17 cellular contexts compared by ENCODE assay signal in the genomic region with DNA sequence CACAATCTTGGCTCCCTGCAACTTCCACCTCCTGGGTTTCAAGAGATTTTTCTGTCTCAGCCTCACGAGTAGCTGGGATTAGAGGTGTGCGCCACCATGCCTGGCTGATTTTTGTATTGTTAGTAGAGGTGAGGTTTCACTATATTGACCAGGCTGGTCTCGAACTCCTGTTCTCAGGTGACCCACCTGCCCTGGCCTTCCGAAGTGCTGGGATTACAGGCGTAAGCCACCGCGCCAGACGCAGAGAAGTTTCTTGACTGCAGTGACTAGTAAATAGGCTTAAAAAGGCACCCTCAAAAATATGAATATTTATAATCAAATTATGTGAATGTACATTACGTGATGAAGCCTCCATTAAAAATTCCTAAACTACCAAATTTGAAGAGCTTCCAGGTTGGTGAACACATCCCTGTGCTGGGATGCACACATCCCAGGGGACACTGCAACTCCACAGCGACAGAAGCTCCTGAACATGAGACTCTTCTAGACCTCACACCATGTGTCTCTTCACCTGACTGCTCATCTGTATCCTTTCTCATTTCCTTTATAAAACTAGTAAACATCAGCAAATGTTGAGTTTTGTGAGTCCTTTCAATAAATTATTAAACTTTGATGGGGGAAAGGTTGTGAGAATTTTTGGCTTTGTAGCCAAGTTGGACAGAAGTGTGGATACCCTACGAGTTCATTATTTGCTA.
DNase-seq lines count a peak whose midpoint lies in the region; ATAC-seq and TF ChIP-seq lines count a peak whose summit lies in the region.
"Had no signal": no experiment of that assay in that cellular context is flagged by ENCODE, and none has a peak within 500 bp of the region (broad histone marks: within the 10 kb centered on the region; RNA-seq: fewer than 3 reads in every experiment).

No MANE protein-coding gene starts in this region.

- no peaks in the 10 kb centered on the region for H3K4me1 ChIP-seq in PC-9 (replicated peaks; ENCODE audit: insufficient read depth)
- no peaks in the 10 kb centered on the region for H3K4me1 ChIP-seq in tibial nerve
- H3K4me1 ChIP-seq: lower lobe of right lung had no signal

- H3K9me2 ChIP-seq in PC-9 (ENCODE audit: insufficient read depth) = no peaks in the 10 kb centered on the region

- TF ChIP-seq POLR2A in tibial nerve (IDR thresholded peaks at IDR 0.05) = no peak

- H3K4me3 ChIP-seq in PC-9 (no peak overlapping the region), tibial nerve (no peak overlapping the region)
- H3K4me3 ChIP-seq: lower lobe of right lung had no signal

- CTCF ChIA-PET in PC-9 (lab: Charles Lee) = no interaction called here

- H3K4me2 ChIP-seq in PC-9 = no peak overlapping the region

- H3K36me3 Mint-ChIP-seq in activated T-cell treated with anti-CD3 and anti-CD28 coated beads, Interleukin-2, amount 50 U/mL, for 24 hours (ENCODE audit: low read depth) = no peaks in the 10 kb centered on the region
- H3K36me3 Mint-ChIP-seq: activated CD4-positive, alpha-beta memory T cell treated with anti-CD3 and anti-CD28 coated beads for 36 hours; CD4-positive, CD25-positive, alpha-beta regulatory T cell had no signal

- POLR2A ChIA-PET in PC-9 (lab: Charles Lee; ENCODE audit: unreplicated experiment) = no interaction called here

- peak; percentile 89 for ATAC-seq in GM18907 (IDR thresholded peaks at IDR 0.05; ENCODE audit: unreplicated experiment)
- ATAC-seq in GM21528 (IDR thresholded peaks at IDR 0.05; ENCODE audit: low FRiP score, unreplicated experiment) = peak; percentile 71
- peak; percentile 65 for ATAC-seq in HG03025 (IDR thresholded peaks at IDR 0.05; ENCODE audit: low FRiP score, unreplicated experiment)
- ATAC-seq in HG03575 (IDR thresholded peaks at IDR 0.05; ENCODE audit: extremely low read depth, insufficient number of reproducible peaks, low FRiP score, unreplicated experiment) = peak; percentile 72
- ATAC-seq: lower lobe of right lung had no signal

- H4K20me1 ChIP-seq in PC-9 (ENCODE audit: insufficient read depth) = no peaks in the 10 kb centered on the region

- no peak overlapping the region for H3K27ac Mint-ChIP-seq in activated T-cell treated with anti-CD3 and anti-CD28 coated beads, Interleukin-2, amount 50 U/mL, for 24 hours
- H3K27ac Mint-ChIP-seq: activated CD4-positive, alpha-beta memory T cell treated with anti-CD3 and anti-CD28 coated beads for 36 hours; activated naive CD4-positive, alpha-beta T cell treated with anti-CD3 and anti-CD28 coated beads for 36 hours; CD4-positive, CD25-positive, alpha-beta regulatory T cell had no signal

- no peaks in the 10 kb centered on the region for H3K36me3 ChIP-seq in PC-9 (ENCODE audit: low read depth)
- H3K36me3 ChIP-seq in tibial nerve = no peaks in the 10 kb centered on the region
- H3K36me3 ChIP-seq: lower lobe of right lung had no signal

- H2AFZ ChIP-seq in PC-9 = no peak overlapping the region

- no peaks in the 10 kb centered on the region for H3K9me3 Mint-ChIP-seq in activated T-cell treated with anti-CD3 and anti-CD28 coated beads, Interleukin-2, amount 50 U/mL, for 24 hours
- H3K9me3 Mint-ChIP-seq: activated CD4-positive, alpha-beta memory T cell treated with anti-CD3 and anti-CD28 coated beads for 36 hours; activated naive CD4-positive, alpha-beta T cell treated with anti-CD3 and anti-CD28 coated beads for 36 hours had no signal

- no peaks in the 10 kb centered on the region for H3K27me3 Mint-ChIP-seq in activated T-cell treated with anti-CD3 and anti-CD28 coated beads, Interleukin-2, amount 50 U/mL, for 24 hours
- H3K27me3 Mint-ChIP-seq: activated CD4-positive, alpha-beta memory T cell treated with anti-CD3 and anti-CD28 coated beads for 36 hours; central memory CD8-positive, alpha-beta T cell had no signal

- H3K4me3 Mint-ChIP-seq in activated T-cell treated with anti-CD3 and anti-CD28 coated beads, Interleukin-2, amount 50 U/mL, for 24 hours = no peak overlapping the region
- H3K4me3 Mint-ChIP-seq: activated CD4-positive, alpha-beta memory T cell treated with anti-CD3 and anti-CD28 coated beads for 36 hours; activated naive CD4-positive, alpha-beta T cell treated with anti-CD3 and anti-CD28 coated beads for 36 hours; CD4-positive, CD25-positive, alpha-beta regulatory T cell; central memory CD8-positive, alpha-beta T cell had no signal

- no TSS peak for BruUV-seq in PC-9 (replicated peaks; lab: Mats Ljungman, UMichigan)

- no peaks in the 10 kb centered on the region for H3F3A ChIP-seq in PC-9 (ENCODE audit: insufficient read depth, low read depth)

- no peaks in the 10 kb centered on the region for H3K27me3 ChIP-seq in PC-9 (ENCODE audit: insufficient read depth, low read depth)
- no peaks in the 10 kb centered on the region for H3K27me3 ChIP-seq in tibial nerve

- H3K27ac ChIP-seq in PC-9 (no peak overlapping the region), tibial nerve (no peak overlapping the region), caudate nucleus (ENCODE audit: low read depth, low read length) (no peak overlapping the region)
- H3K27ac ChIP-seq: lower lobe of right lung had no signal

- no peak for DNase-seq in activated T-cell treated with anti-CD3 and anti-CD28 coated beads, Interleukin-2, amount 50 U/mL, for 24 hours
- no peak for DNase-seq in PC-9
- no peak for DNase-seq in tibial nerve (ENCODE audit: low spot score in 2 of 2)
- no peak for DNase-seq in caudate nucleus (lab: John Stamatoyannopoulos, UW)
- DNase-seq: activated CD4-positive, alpha-beta memory T cell treated with anti-CD3 and anti-CD28 coated beads for 36 hours; activated naive CD4-positive, alpha-beta T cell treated with anti-CD3 and anti-CD28 coated beads for 36 hours; CD4-positive, CD25-positive, alpha-beta regulatory T cell; hypothalamus; lower lobe of right lung; NCI-H1048; NCI-H524; T1000 had no signal

- intact Hi-C loops in PC-9 (cut with micrococcal nuclease; ENCODE audit: unreplicated experiment) = no loop called here

- TF ChIP-seq EP300 in tibial nerve (IDR thresholded peaks at IDR 0.05) = no peak

- H3K9me3 ChIP-seq in PC-9 (ENCODE audit: insufficient read depth, low read depth) = no peaks in the 10 kb centered on the region
- H3K9me3 ChIP-seq in tibial nerve = no peaks in the 10 kb centered on the region
- H3K9me3 ChIP-seq: lower lobe of right lung had no signal

- 92 to 97% methylated on average over 11 of the region's 11 CpGs for WGBS in tibial nerve, 2 donors

- H3K4me1 Mint-ChIP-seq in activated T-cell treated with anti-CD3 and anti-CD28 coated beads, Interleukin-2, amount 50 U/mL, for 24 hours (ENCODE audit: low read depth) = no peaks in the 10 kb centered on the region
- H3K4me1 Mint-ChIP-seq: CD4-positive, CD25-positive, alpha-beta regulatory T cell; central memory CD8-positive, alpha-beta T cell had no signal

- no peaks in the 10 kb centered on the region for H3K79me2 ChIP-seq in PC-9 (ENCODE audit: low read depth)

- TF ChIP-seq CTCF in PC-9 (conservative IDR thresholded peaks at IDR 0.05) (no peak), tibial nerve (IDR thresholded peaks at IDR 0.05) (no peak)
